5 cellular contexts compared by ENCODE assay signal in the genomic region with DNA sequence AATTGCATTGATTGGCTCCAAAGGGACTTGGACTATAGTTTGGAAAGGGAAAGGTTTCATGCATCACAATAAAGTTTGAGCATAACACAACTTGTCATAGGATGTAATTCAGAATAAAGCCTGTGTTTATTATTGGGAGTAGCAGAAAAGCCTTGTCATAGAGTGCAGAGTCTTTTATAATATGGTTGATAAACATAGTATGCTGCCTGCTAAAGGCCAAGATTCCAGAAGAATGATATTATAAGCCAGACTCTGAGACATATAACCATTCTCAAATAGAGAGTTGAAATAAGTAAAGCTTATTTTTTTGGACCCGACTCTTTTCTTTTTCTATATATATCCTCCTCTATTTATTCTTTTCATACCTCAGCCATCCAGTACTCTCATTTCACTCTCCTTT.
"Had no signal": no experiment of that assay in that cellular context is flagged by ENCODE, and none has a peak within 500 bp of the region (broad histone marks: within the 10 kb centered on the region; RNA-seq: fewer than 3 reads in every experiment).

No MANE protein-coding gene starts in this region.

- DNase-seq: H9, HCEC 1CT, KG1 had no signal

- H3K4me3 ChIP-seq: K562 had no signal

- ATAC-seq: HepG2, K562 had no signal

- H3K4me3 Mint-ChIP-seq: H9 had no signal
